Comparison of ENCODE assay signal across 8 cellular contexts in genomic region chr4:133146574-133147198, GRCh38. TPM values are rescaled to one million over a fixed set of nuclear protein-coding genes. Genes with fewer than 3 reads are reported as not detected.
A peak's percentile ranks its signal among the peaks of the same experiment; 100 is the strongest.
DNase-seq lines count a peak whose midpoint lies in the region; ATAC-seq, FAIRE-seq and TF ChIP-seq lines count a peak whose summit lies in the region.

No MANE protein-coding gene starts in this region.

- ATAC-seq in DND-41 (ENCODE audit: insufficient read depth, low read depth) (no peak), GM21367 (IDR thresholded peaks at IDR 0.05; ENCODE audit: unreplicated experiment) (peak; percentile 73)
- no peak for ATAC-seq in stimulated activated naive CD8-positive, alpha-beta T cell treated with anti-CD3 and anti-CD28 coated beads, Interleukin-15, amount 100 ng/mL, for 72 hours
- ATAC-seq in natural killer cell treated with Interleukin-12 subunit alpha and Interleukin-12 subunit beta and Interleukin-15 and Interleukin-18, amount 100 ng/mL, for 72 hours: no peak

- H4K20me1 ChIP-seq in DND-41 (ENCODE audit: insufficient read depth, low read length): no peaks in the 10 kb centered on the region
- H4K20me1 ChIP-seq in astrocyte (ENCODE audit: insufficient read depth, low read length): peaks cover 3% of the 10 kb centered on the region

- H3K27me3 ChIP-seq in DND-41 (ENCODE audit: insufficient read depth, low read length, poor library complexity): no peaks in the 10 kb centered on the region
- no peaks in the 10 kb centered on the region for H3K27me3 ChIP-seq in astrocyte (ENCODE audit: insufficient read depth, low read length)
- H3K27me3 ChIP-seq in iPS-18a (ENCODE audit: control insufficient read depth, insufficient read depth, low read length): peaks cover 67% of the 10 kb centered on the region

- peak; percentile 37 for TF ChIP-seq CTCF in DND-41 (IDR thresholded peaks at IDR 0.05; ENCODE audit: borderline replicate concordance, extremely low read depth, low read length, poor library complexity, severe bottlenecking)
- TF ChIP-seq CTCF in astrocyte (IDR thresholded peaks at IDR 0.05; ENCODE audit: insufficient read depth, low read depth, low read length): peak; percentile 98

- TF ChIP-seq POLR2A in H54 (IDR thresholded peaks at IDR 0.05; ENCODE audit: low read depth, low read length): no peak

- H3K27ac Mint-ChIP-seq in astrocyte (ENCODE audit: unreplicated experiment): peak overlapping the region; percentile 73
- no peak overlapping the region for H3K27ac Mint-ChIP-seq in stimulated activated naive CD8-positive, alpha-beta T cell treated with anti-CD3 and anti-CD28 coated beads, Interleukin-15, amount 100 ng/mL, for 72 hours
- no peak overlapping the region for H3K27ac Mint-ChIP-seq in natural killer cell treated with Interleukin-12 subunit alpha and Interleukin-12 subunit beta and Interleukin-15 and Interleukin-18, amount 100 ng/mL, for 72 hours

- H3K9ac ChIP-seq in DND-41 (ENCODE audit: low read depth, low read length) (no peak overlapping the region), astrocyte (ENCODE audit: low read length) (peak overlapping the region; percentile 67), iPS-18a (ENCODE audit: low read length) (peak overlapping the region; percentile 24)

- peaks cover 29% of the 10 kb centered on the region for H3K27me3 Mint-ChIP-seq in astrocyte (ENCODE audit: low read depth, unreplicated experiment)
- peaks cover 73% of the 10 kb centered on the region for H3K27me3 Mint-ChIP-seq in stimulated activated naive CD8-positive, alpha-beta T cell treated with anti-CD3 and anti-CD28 coated beads, Interleukin-15, amount 100 ng/mL, for 72 hours
- peaks cover 31 to 34% of the 10 kb centered on the region in 2 donors for H3K27me3 Mint-ChIP-seq in natural killer cell treated with Interleukin-12 subunit alpha and Interleukin-12 subunit beta and Interleukin-15 and Interleukin-18, amount 100 ng/mL, for 72 hours

- H3K27ac ChIP-seq in DND-41 (ENCODE audit: low read length) (peak overlapping the region; percentile 53; the same call in 1 of the 2 replicates), astrocyte (ENCODE audit: low read depth, low read length) (no peak overlapping the region), iPS-18a (ENCODE audit: low read length) (no peak overlapping the region)

- H3K4me2 ChIP-seq in DND-41 (ENCODE audit: insufficient read depth, low read length): no peak overlapping the region
- H3K4me2 ChIP-seq in astrocyte (ENCODE audit: low read length): peak overlapping the region; percentile 100

- DNase-seq in DND-41: peak; percentile 45
- DNase-seq in NCI-H1105 (lab: John Stamatoyannopoulos, UW): peak; percentile 44
- peak; percentile 36 for DNase-seq in astrocyte (ENCODE audit: low read depth)
- DNase-seq in stimulated activated naive CD8-positive, alpha-beta T cell treated with anti-CD3 and anti-CD28 coated beads, Interleukin-15, amount 100 ng/mL, for 72 hours: peak; percentile 21 to 23
- no peak for DNase-seq in natural killer cell treated with Interleukin-12 subunit alpha and Interleukin-12 subunit beta and Interleukin-15 and Interleukin-18, amount 100 ng/mL, for 72 hours (ENCODE audit: low spot score)
- no peak for DNase-seq in H54 (ENCODE audit: insufficient read length, low spot score)

- FAIRE-seq in astrocyte (lab: Jason Lieb, UNC) (no peak), H54 (lab: Jason Lieb, UNC) (no peak)

- H3K9me3 ChIP-seq in DND-41 (ENCODE audit: insufficient read depth, low read length, severe bottlenecking): peaks cover 47% of the 10 kb centered on the region
- no peaks in the 10 kb centered on the region for H3K9me3 ChIP-seq in astrocyte (ENCODE audit: insufficient read depth, low read depth, low read length)
- H3K9me3 ChIP-seq in iPS-18a (ENCODE audit: control insufficient read depth, low read depth, low read length): no peaks in the 10 kb centered on the region

- H3K36me3 ChIP-seq in DND-41 (ENCODE audit: insufficient read depth, low read length): peaks cover 9% of the 10 kb centered on the region; the same call in 1 of the 2 replicates
- no peaks in the 10 kb centered on the region for H3K36me3 ChIP-seq in astrocyte (ENCODE audit: insufficient read depth, low read length)
- no peaks in the 10 kb centered on the region for H3K36me3 ChIP-seq in iPS-18a (ENCODE audit: control insufficient read depth, low read depth, low read length)

- H3K4me1 Mint-ChIP-seq in astrocyte (ENCODE audit: low read depth, unreplicated experiment): peaks cover 11% of the 10 kb centered on the region
- peaks cover 35% of the 10 kb centered on the region for H3K4me1 Mint-ChIP-seq in stimulated activated naive CD8-positive, alpha-beta T cell treated with anti-CD3 and anti-CD28 coated beads, Interleukin-15, amount 100 ng/mL, for 72 hours
- H3K4me1 Mint-ChIP-seq in natural killer cell treated with Interleukin-12 subunit alpha and Interleukin-12 subunit beta and Interleukin-15 and Interleukin-18, amount 100 ng/mL, for 72 hours (ENCODE audit: low read depth in 2 of 2): peaks cover 0 to 7% of the 10 kb centered on the region in 2 donors

- H2AFZ ChIP-seq in DND-41 (ENCODE audit: low read depth, low read length) (no peak overlapping the region), astrocyte (ENCODE audit: low read depth, low read length) (peak overlapping the region; percentile 77)

- H3K79me2 ChIP-seq in DND-41 (ENCODE audit: insufficient read depth, low read length): no peaks in the 10 kb centered on the region
- H3K79me2 ChIP-seq in astrocyte (ENCODE audit: insufficient read depth, low read length): peaks cover 17% of the 10 kb centered on the region

- H3K4me1 ChIP-seq in DND-41 (ENCODE audit: insufficient read depth, low read length) (peaks cover 42% of the 10 kb centered on the region), astrocyte (ENCODE audit: insufficient read depth, low read length) (peaks cover 26% of the 10 kb centered on the region), iPS-18a (ENCODE audit: control insufficient read depth, low read depth, low read length) (peaks cover 17% of the 10 kb centered on the region)

- H3K4me3 Mint-ChIP-seq in astrocyte (ENCODE audit: unreplicated experiment): peak overlapping the region; percentile 93
- H3K4me3 Mint-ChIP-seq in stimulated activated naive CD8-positive, alpha-beta T cell treated with anti-CD3 and anti-CD28 coated beads, Interleukin-15, amount 100 ng/mL, for 72 hours: no peak overlapping the region
- no peak overlapping the region for H3K4me3 Mint-ChIP-seq in natural killer cell treated with Interleukin-12 subunit alpha and Interleukin-12 subunit beta and Interleukin-15 and Interleukin-18, amount 100 ng/mL, for 72 hours

- peaks cover 5% of the 10 kb centered on the region for H3K9me3 Mint-ChIP-seq in astrocyte (ENCODE audit: unreplicated experiment)
- H3K9me3 Mint-ChIP-seq in stimulated activated naive CD8-positive, alpha-beta T cell treated with anti-CD3 and anti-CD28 coated beads, Interleukin-15, amount 100 ng/mL, for 72 hours: no peaks in the 10 kb centered on the region
- H3K9me3 Mint-ChIP-seq in natural killer cell treated with Interleukin-12 subunit alpha and Interleukin-12 subunit beta and Interleukin-15 and Interleukin-18, amount 100 ng/mL, for 72 hours: peaks cover 6% of the 10 kb centered on the region

- H3K36me3 Mint-ChIP-seq in astrocyte (ENCODE audit: low read depth, unreplicated experiment): no peaks in the 10 kb centered on the region
- peaks cover 20% of the 10 kb centered on the region for H3K36me3 Mint-ChIP-seq in natural killer cell treated with Interleukin-12 subunit alpha and Interleukin-12 subunit beta and Interleukin-15 and Interleukin-18, amount 100 ng/mL, for 72 hours

- no peak overlapping the region for H3K4me3 ChIP-seq in DND-41 (ENCODE audit: low read depth in 1 of 2, low read length in 2 of 2)
- H3K4me3 ChIP-seq in astrocyte (ENCODE audit: insufficient read depth, low read depth, low read length): peak overlapping the region; percentile 90
- peak overlapping the region; percentile 73 for H3K4me3 ChIP-seq in iPS-18a (ENCODE audit: low read length)

RNA-seq across cellular contexts. Expression of gene PCDH10, which starts 2.4 kb away (rescaled TPM):
- total RNA-seq in astrocyte: 9.1 and 12.5 TPM in 2 replicates
- total RNA-seq in natural killer cell treated with Interleukin-12 subunit alpha and Interleukin-12 subunit beta and Interleukin-15 and Interleukin-18, amount 100 ng/mL, for 72 hours: not detected

Comparison
In these comparisons a context has a peak if more than half of its experiments do, and no peak if none do; other contexts are left out.
1. DNase-seq: peak in DND-41 (single experiment), NCI-H1105 (single experiment), astrocyte (single experiment) and stimulated activated naive CD8-positive, alpha-beta T cell treated with anti-CD3 and anti-CD28 coated beads, Interleukin-15, amount 100 ng/mL, for 72 hours (2 of 2); none in natural killer cell treated with Interleukin-12 subunit alpha and Interleukin-12 subunit beta and Interleukin-15 and Interleukin-18, amount 100 ng/mL, for 72 hours (single experiment) and H54 (single experiment).
2. H3K4me3 ChIP-seq: peak in astrocyte (single experiment) and iPS-18a (single experiment); none in DND-41 (0 of 2).